Comparison of ENCODE assay signal across 8 cellular contexts in genomic region chr2:178891265-178891958, GRCh38.
DNase-seq lines count a peak whose midpoint lies in the region; ATAC-seq, FAIRE-seq and TF ChIP-seq lines count a peak whose summit lies in the region.

No MANE protein-coding gene starts in this region.

- peak; percentile 63 to 65; a peak in 4 of 5 replicates for TF ChIP-seq RAD21 in A549 (conservative IDR thresholded peaks at IDR 0.05 in 1 of 2, IDR thresholded peaks at IDR 0.05 in 1 of 2)
- TF ChIP-seq RAD21 in liver (IDR thresholded peaks at IDR 0.05): peak; percentile 75 to 84

- FAIRE-seq in A549 (lab: Jason Lieb, UNC): no peak

- H3K27me3 ChIP-seq in liver (ENCODE audit: control insufficient read depth in 4 of 4, insufficient read depth in 4 of 4, low read length in 3 of 4): no peaks in the 10 kb centered on the region

- CTCF ChIA-PET in A549 (lab: Yijun Ruan, JAX): interaction anchor here (0.7 to 2.6 kb wide), 14 partner anchors 10 to 242 kb away, joined by 3 to 17 read pairs (median 4); no protein-coding TSS in a partner anchor

- WGBS in A549 (ENCODE audit: missing lambda C conversion rate): 5% methylated on average over 3 of the region's 3 CpGs
- 33% methylated on average over 3 of the region's 3 CpGs for WGBS in liver

- H3K4me3 ChIP-seq in A549 (no peak overlapping the region), choroid plexus epithelial cell (ENCODE audit: low read depth, low read length) (no peak overlapping the region), liver (ENCODE audit: low read depth in 1 of 3, low read length in 3 of 3) (no peak overlapping the region)

- peak; percentile 77 for TF ChIP-seq CTCF in A549 (IDR thresholded peaks at IDR 0.05)
- peak; percentile 94 for TF ChIP-seq CTCF in choroid plexus epithelial cell (conservative IDR thresholded peaks at IDR 0.05; ENCODE audit: low read depth, low read length)
- peak; percentile 93 for TF ChIP-seq CTCF in liver (IDR thresholded peaks at IDR 0.05; ENCODE audit: low read depth, low read length, missing input control)

- H3K4me1 ChIP-seq in A549: no peaks in the 10 kb centered on the region
- no peaks in the 10 kb centered on the region for H3K4me1 ChIP-seq in liver (ENCODE audit: control insufficient read depth in 4 of 4, insufficient read depth in 4 of 4, low read length in 3 of 4)

- no peak overlapping the region for H3K4me2 ChIP-seq in A549

- no peak overlapping the region for H3K9ac ChIP-seq in liver (ENCODE audit: low read depth in 1 of 2, low read length in 2 of 2)

- H3K36me3 ChIP-seq in liver (ENCODE audit: control insufficient read depth in 4 of 4, insufficient read depth in 3 of 4, low read depth in 1 of 4, low read length in 3 of 4): no peaks in the 10 kb centered on the region

- peak; percentile 8 to 64 for DNase-seq in A549 (ENCODE audit: low read depth in 1 of 2, low spot score in 1 of 2)
- peak; percentile 67 for DNase-seq in NCI-H2171 treated with DMSO at 0.1 percent for 48 hours (lab: John Stamatoyannopoulos, UW)
- DNase-seq in activated CD4-positive, alpha-beta T cell treated with anti-CD3 and anti-CD28 coated beads for 1 hour: peak; percentile 10
- DNase-seq in choroid plexus epithelial cell (ENCODE audit: low read depth): peak; percentile 86
- peak; percentile 1 for DNase-seq in stimulated activated CD8-positive, alpha-beta memory T cell treated with anti-CD3 and anti-CD28 coated beads, Interleukin-12 subunit alpha, Interleukin-12 subunit beta, amount 100 ng/mL, for 4 hours (ENCODE audit: low read depth)

- H3K27ac ChIP-seq in A549 (no peak overlapping the region), liver (ENCODE audit: low read depth in 1 of 2, low read length in 2 of 2) (no peak overlapping the region)

- TF ChIP-seq EP300 in A549 (IDR thresholded peaks at IDR 0.05): no peak

- POLR2A ChIA-PET in A549 (lab: Yijun Ruan, JAX): interaction anchor here (0.9 kb wide), 1 partner anchor 239 kb away, joined by 3 read pairs; no protein-coding TSS in a partner anchor

- no peaks in the 10 kb centered on the region for H3K9me3 ChIP-seq in A549
- H3K9me3 ChIP-seq in liver (ENCODE audit: control insufficient read depth in 4 of 4, low read length in 3 of 4): no peaks in the 10 kb centered on the region

- ATAC-seq in A549: peak; percentile 68 to 89; a peak in 5 of 6 replicates
- ATAC-seq in GM18502 (IDR thresholded peaks at IDR 0.05; ENCODE audit: poor library complexity, unreplicated experiment): peak; percentile 92
- ATAC-seq in HG02970 (IDR thresholded peaks at IDR 0.05; ENCODE audit: low FRiP score, unreplicated experiment): peak; percentile 75

- no peak for TF ChIP-seq POLR2A in A549 (IDR thresholded peaks at IDR 0.05; ENCODE audit: low read length)

TF ChIP-seq in A549, 52 proteins besides CTCF, POLR2A, EP300 and RAD21:
- no peak for TF ChIP-seq HOXB13 (CRISPR knock-in tag; IDR thresholded peaks at IDR 0.05; ENCODE audit: low read depth)
- peak; percentile 57 for TF ChIP-seq SMC3 (IDR thresholded peaks at IDR 0.05)
- no peak for TF ChIP-seq TP53 (CRISPR knock-in tag; IDR thresholded peaks at IDR 0.05)
- TF ChIP-seq PHF8 (IDR thresholded peaks at IDR 0.05; ENCODE audit: borderline replicate concordance, low read depth): no peak
- TF ChIP-seq GATA3 (IDR thresholded peaks at IDR 0.05; ENCODE audit: borderline replicate concordance): no peak
- TF ChIP-seq HMGXB4 (CRISPR knock-in tag; IDR thresholded peaks at IDR 0.05; ENCODE audit: borderline replicate concordance): no peak
- no peak for TF ChIP-seq ATOH8 (CRISPR knock-in tag; IDR thresholded peaks at IDR 0.05; ENCODE audit: low read depth)

TF ChIP-seq in liver, 16 proteins besides CTCF, POLR2A, EP300 and RAD21:
- TF ChIP-seq ATF3 (IDR thresholded peaks at IDR 0.05) (no peak), EGR1 (IDR thresholded peaks at IDR 0.05; ENCODE audit: low read depth in 2 of 2) (no peak), JUND (IDR thresholded peaks at IDR 0.05) (no peak), RXRA (IDR thresholded peaks at IDR 0.05) (no peak), FOXA1 (IDR thresholded peaks at IDR 0.05) (no peak), GABPA (IDR thresholded peaks at IDR 0.05 in 1 of 2, conservative IDR thresholded peaks at IDR 0.05 in 1 of 2) (no peak), HNF4G (IDR thresholded peaks at IDR 0.05) (no peak), YY1 (IDR thresholded peaks at IDR 0.05) (no peak)

Comparison
In these comparisons a context has a peak if more than half of its experiments do, and no peak if none do; other contexts are left out.
1. DNase-seq: peak in every context shown above with its lines; median percentile 86 in choroid plexus epithelial cell; 67 in NCI-H2171 treated with DMSO at 0.1 percent for 48 hours; 36 in A549; 10 in activated CD4-positive, alpha-beta T cell treated with anti-CD3 and anti-CD28 coated beads for 1 hour; 1 in stimulated activated CD8-positive, alpha-beta memory T cell treated with anti-CD3 and anti-CD28 coated beads, Interleukin-12 subunit alpha, Interleukin-12 subunit beta, amount 100 ng/mL, for 4 hours.